Comparison of ENCODE assay signal across 8 cellular contexts in the genomic region with DNA sequence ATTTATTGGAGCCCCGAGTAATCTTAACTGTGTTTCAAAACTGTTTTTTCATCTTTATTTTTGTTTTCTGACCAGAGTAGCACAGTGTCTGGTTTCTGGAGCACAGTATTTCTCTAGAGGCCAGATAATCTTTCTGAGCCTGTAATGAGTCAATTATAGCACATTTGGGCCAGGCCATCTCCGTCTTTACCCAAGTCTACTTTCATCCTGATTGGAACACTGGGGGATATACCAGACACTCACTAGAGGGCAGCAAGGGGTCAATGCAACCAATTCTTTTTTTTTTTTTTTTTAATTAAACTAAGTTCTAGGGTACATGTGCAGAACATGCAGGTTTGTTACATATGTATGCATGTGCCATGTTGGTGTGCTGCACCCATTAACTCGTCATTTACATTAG.
DNase-seq lines count a peak whose midpoint lies in the region; ATAC-seq and TF ChIP-seq lines count a peak whose summit lies in the region.

No MANE protein-coding gene starts in this region.

- POLR2A ChIA-PET in T-cell (lab: Charles Lee) = no interaction called here

- no peaks in the 10 kb centered on the region for H3K27me3 Mint-ChIP-seq in osteocyte (ENCODE audit: unreplicated experiment)
- H3K27me3 Mint-ChIP-seq in activated CD4-positive, alpha-beta T cell treated with anti-CD3 and anti-CD28 coated beads, Interleukin-2, amount 10 ng/mL, durations not matched to agents 24 days and 14 days = no peaks in the 10 kb centered on the region
- H3K27me3 Mint-ChIP-seq in T-cell = no peaks in the 10 kb centered on the region

- H3K4me1 Mint-ChIP-seq in osteocyte (ENCODE audit: unreplicated experiment) = peaks cover 23% of the 10 kb centered on the region
- no peaks in the 10 kb centered on the region for H3K4me1 Mint-ChIP-seq in activated CD4-positive, alpha-beta T cell treated with anti-CD3 and anti-CD28 coated beads, Interleukin-2, amount 10 ng/mL, durations not matched to agents 24 days and 14 days
- no peaks in the 10 kb centered on the region for H3K4me1 Mint-ChIP-seq in T-cell

- no peak overlapping the region for H3K4me3 ChIP-seq in colonic mucosa

- H3K27me3 ChIP-seq in colonic mucosa = no peaks in the 10 kb centered on the region

- intact Hi-C loops in colonic mucosa (cut with DNase I) = loop anchor here (10.0 kb wide), 1 partner anchor 288 kb away; no protein-coding TSS in a partner anchor
- intact Hi-C loops in activated CD4-positive, alpha-beta T cell treated with anti-CD3 and anti-CD28 coated beads, Interleukin-2, amount 10 ng/mL, durations not matched to agents 24 days and 14 days (cut with micrococcal nuclease) = no loop called here

- CTCF ChIA-PET in T-cell (lab: Charles Lee) = no interaction called here

- no peak for ATAC-seq in GM18873 (IDR thresholded peaks at IDR 0.05; ENCODE audit: low FRiP score, unreplicated experiment)
- ATAC-seq in T-cell (replicated peaks in 1 of 4) = no peak
- no peak for ATAC-seq in GM21825 (IDR thresholded peaks at IDR 0.05; ENCODE audit: unreplicated experiment)

- H3K9me3 Mint-ChIP-seq in osteocyte (ENCODE audit: unreplicated experiment) (no peaks in the 10 kb centered on the region), T-cell (no peaks in the 10 kb centered on the region)
- no peaks in the 10 kb centered on the region for H3K9me3 Mint-ChIP-seq in activated CD4-positive, alpha-beta T cell treated with anti-CD3 and anti-CD28 coated beads, Interleukin-2, amount 10 ng/mL, durations not matched to agents 24 days and 14 days

- TF ChIP-seq CTCF in GM13977 (IDR thresholded peaks at IDR 0.05; ENCODE audit: extremely low read depth, insufficient read depth, missing control alignments) = peak; percentile 65
- peak; percentile 28 for TF ChIP-seq CTCF in colonic mucosa (IDR thresholded peaks at IDR 0.05)
- peak; percentile 56 for TF ChIP-seq CTCF in osteocyte (IDR thresholded peaks at IDR 0.05)

- H3K27ac Mint-ChIP-seq in osteocyte (ENCODE audit: unreplicated experiment) (no peak overlapping the region), T-cell (no peak overlapping the region)
- H3K27ac Mint-ChIP-seq in activated CD4-positive, alpha-beta T cell treated with anti-CD3 and anti-CD28 coated beads, Interleukin-2, amount 10 ng/mL, durations not matched to agents 24 days and 14 days = no peak overlapping the region

- in situ Hi-C loops in GM13977 (cut with MboI; ENCODE audit: low pct_unique_long_range_greater_than_20kb, low sequenced_read_pairs, unreplicated experiment) = loop anchor here (25.0 kb wide), 1 partner anchor 620 kb away; no protein-coding TSS in a partner anchor

- no peak overlapping the region for H3K9ac ChIP-seq in colonic mucosa (ENCODE audit: low read depth in 2 of 2, low read length in 2 of 2)

- H3K9me3 ChIP-seq in colonic mucosa = no peaks in the 10 kb centered on the region

- no peak overlapping the region for H3K4me3 Mint-ChIP-seq in osteocyte (ENCODE audit: unreplicated experiment)
- no peak overlapping the region for H3K4me3 Mint-ChIP-seq in activated CD4-positive, alpha-beta T cell treated with anti-CD3 and anti-CD28 coated beads, Interleukin-2, amount 10 ng/mL, durations not matched to agents 24 days and 14 days
- no peak overlapping the region for H3K4me3 Mint-ChIP-seq in T-cell

- DNase-seq in GM13977 (ENCODE audit: low spot score) (peak; percentile 11), LHCN-M2 (ENCODE audit: low read depth) (peak; percentile 78), colonic mucosa (no peak), osteocyte (ENCODE audit: extremely low spot score, unreplicated experiment) (no peak), T-cell (no peak)
- no peak for DNase-seq in activated CD4-positive, alpha-beta T cell treated with anti-CD3 and anti-CD28 coated beads, Interleukin-2, amount 10 ng/mL, durations not matched to agents 24 days and 14 days

- H3K36me3 Mint-ChIP-seq in osteocyte (ENCODE audit: unreplicated experiment) (no peaks in the 10 kb centered on the region), T-cell (no peaks in the 10 kb centered on the region)
- H3K36me3 Mint-ChIP-seq in activated CD4-positive, alpha-beta T cell treated with anti-CD3 and anti-CD28 coated beads, Interleukin-2, amount 10 ng/mL, durations not matched to agents 24 days and 14 days (ENCODE audit: low read depth) = no peaks in the 10 kb centered on the region

- no peaks in the 10 kb centered on the region for H3K4me1 ChIP-seq in colonic mucosa

- H3K27ac ChIP-seq in colonic mucosa = no peak overlapping the region

- no peaks in the 10 kb centered on the region for H3K36me3 ChIP-seq in colonic mucosa

Comparison
In these comparisons a context has a peak if more than half of its experiments do, and no peak if none do; other contexts are left out.
1. DNase-seq: peak in GM13977 (single experiment) and LHCN-M2 (single experiment); none in colonic mucosa (single experiment), osteocyte (single experiment), activated CD4-positive, alpha-beta T cell treated with anti-CD3 and anti-CD28 coated beads, Interleukin-2, amount 10 ng/mL, durations not matched to agents 24 days and 14 days (single experiment) and T-cell (0 of 34).
2. Peak in every context shown above with its lines, with median percentiles within 50 percentile points of each other: CTCF ChIP-seq.